30 cellular contexts compared by ENCODE assay signal in genomic region chr21:31693222-31693621, GRCh38. TPM values are rescaled to one million over a fixed set of nuclear protein-coding genes. Genes with fewer than 3 reads are reported as not detected.
DNase-seq lines count a peak whose midpoint lies in the region; ATAC-seq, FAIRE-seq and TF ChIP-seq lines count a peak whose summit lies in the region.
"Had no signal": no experiment of that assay in that cellular context is flagged by ENCODE, and none has a peak within 500 bp of the region (broad histone marks: within the 10 kb centered on the region; RNA-seq: fewer than 3 reads in every experiment).

No MANE protein-coding gene starts in this region.

- H3K79me2 ChIP-seq in K562 (ENCODE audit: control insufficient read depth, insufficient read depth, low read length): peaks cover 9% of the 10 kb centered on the region; the same call in 2 of the 3 replicates

- H3K9me3 ChIP-seq in HEK293 (ENCODE audit: control insufficient read depth, insufficient read depth, low read depth, low read length): no peaks in the 10 kb centered on the region
- no peaks in the 10 kb centered on the region for H3K9me3 ChIP-seq in K562 (replicated peaks; ENCODE audit: control insufficient read depth, insufficient read depth, low read depth, low read length)
- H3K9me3 ChIP-seq: A549; BE2C; BLaER1; BLaER1 treated with 17β-estradiol and CSF1 and Interleukin-3, amounts not matched to agents 10 nM and 100 nM; Caco-2 had no signal

- no peaks in the 10 kb centered on the region for H3K27me3 ChIP-seq in K562 (ENCODE audit: control insufficient read depth in 2 of 2, insufficient read depth in 2 of 2, low read length in 2 of 2)
- H3K27me3 ChIP-seq: BE2C; BLaER1; BLaER1 treated with 17β-estradiol and CSF1 and Interleukin-3, amounts not matched to agents 10 nM and 100 nM had no signal

- no peak for FAIRE-seq in K562 (lab: Jason Lieb, UNC)
- FAIRE-seq: A204.1, A549, D721Med had no signal

- POLR2A ChIA-PET in HEK293 (lab: Yijun Ruan, JAX): no interaction called here
- POLR2A ChIA-PET in K562 (lab: Yijun Ruan, JAX): no interaction called here

- H2AFZ ChIP-seq in K562 (ENCODE audit: low read depth, low read length): no peak overlapping the region

- WGBS in K562 (ENCODE audit: insufficient coverage, low coverage, missing lambda C conversion rate): 95% methylated on average over 16 of the region's 16 CpGs

- intact Hi-C loops in K562 (cut with micrococcal nuclease): no loop called here

- no peak overlapping the region for H3K9ac ChIP-seq in K562 (ENCODE audit: insufficient read depth in 1 of 2, low read depth in 2 of 2, low read length in 2 of 2)
- H3K9ac ChIP-seq: BLaER1; BLaER1 treated with 17β-estradiol and CSF1 and Interleukin-3, amounts not matched to agents 10 nM and 100 nM had no signal

- no peak for TF ChIP-seq EP300 in K562 (IDR thresholded peaks at IDR 0.05; ENCODE audit: low read length)

- CTCF ChIA-PET in HEK293 (lab: Yijun Ruan, JAX): interaction anchor here (0.6 kb wide), 3 partner anchors 8 to 1977 kb away, joined by 3 to 6 read pairs (median 3); no protein-coding TSS in a partner anchor
- CTCF ChIA-PET in K562 (lab: Yijun Ruan, JAX; ENCODE audit: low intra/inter-chr PET ratio): no interaction called here

- no peaks in the 10 kb centered on the region for H3K4me1 ChIP-seq in HEK293 (ENCODE audit: control insufficient read depth, insufficient read depth, low read length)
- H3K4me1 ChIP-seq in K562 (replicated peaks in 1 of 2; ENCODE audit: control insufficient read depth in 2 of 2, insufficient read depth in 2 of 2, low read length in 2 of 2): 0 out of 5 replicates have a peak, but pooled peaks cover 0 to 2% of the 10 kb centered on the region in 2 experiments
- H3K4me1 ChIP-seq: A549, BE2C, BLaER1, Caco-2 had no signal

- in situ Hi-C loops in K562 (cut with MboI): no loop called here

- H3K9me1 ChIP-seq in K562 (ENCODE audit: control insufficient read depth, insufficient read depth, low read length): no peaks in the 10 kb centered on the region

- H3K36me3 ChIP-seq in HEK293 (ENCODE audit: control insufficient read depth in 2 of 2, insufficient read depth in 1 of 2, low read length in 2 of 2) (peaks cover 74 to 92% of the 10 kb centered on the region in 2 experiments), K562 (ENCODE audit: control insufficient read depth, insufficient read depth, low read length) (peaks cover 97% of the 10 kb centered on the region)

- H4K20me1 ChIP-seq in K562 (replicated peaks; ENCODE audit: control insufficient read depth, insufficient read depth, low read length): no peaks in the 10 kb centered on the region

- H3K27ac ChIP-seq in HEK293 (ENCODE audit: extremely low read depth, low read depth, low read length): no peak overlapping the region
- no peak overlapping the region for H3K27ac ChIP-seq in K562 (ENCODE audit: extremely low read depth, low read depth, low read length)
- H3K27ac ChIP-seq: 22Rv1; A549; BLaER1; BLaER1 treated with 17β-estradiol and CSF1 and Interleukin-3, amounts not matched to agents 10 nM and 100 nM; C4-2B had no signal

- TF ChIP-seq RAD21 in K562 (CRISPR knock-in tag; conservative IDR thresholded peaks at IDR 0.05 in 1 of 2, IDR thresholded peaks at IDR 0.05 in 1 of 2): no peak

- no peak for ATAC-seq in K562
- ATAC-seq in omental fat pad (ENCODE audit: low FRiP score): no peak
- ATAC-seq: A549; CD8-positive, alpha-beta T cell had no signal

- DNase-seq in K562 (ENCODE audit: extremely low read depth in 1 of 4, low spot score in 3 of 4): no peak
- no peak for DNase-seq in DMS53 (lab: John Stamatoyannopoulos, UW)
- no peak for DNase-seq in omental fat pad (ENCODE audit: low spot score)
- DNase-seq: 8988T; ACHN; AML-193; BE2C; C1 segment of cervical spinal cord; Caco-2; Calu3; CD4-positive, alpha-beta memory T cell; CD4-positive, alpha-beta T cell; CD4-positive, CD25-positive, alpha-beta regulatory T cell; CD8-positive, alpha-beta memory T cell; CD8-positive, alpha-beta T cell; COR-L47; DMS 273 treated with DMSO at 0.1 percent for 48 hours; DMS153; DMS79; DMS79 treated with DMSO at 0.1 percent for 48 hours; DND-41; EL had no signal

- TF ChIP-seq CTCF in HEK293 (tag by site-specific recombination; IDR thresholded peaks at IDR 0.05): no peak
- TF ChIP-seq CTCF in K562 (IDR thresholded peaks at IDR 0.05 in 2 of 3, conservative IDR thresholded peaks at IDR 0.05 in 1 of 3; ENCODE audit: insufficient read depth in 2 of 3, low read depth in 1 of 3, low read length in 3 of 3): no peak
- no peak for TF ChIP-seq CTCF in omental fat pad (IDR thresholded peaks at IDR 0.05)

- H3K4me3 ChIP-seq in HEK293 (ENCODE audit: low read depth, low read length) (no peak overlapping the region), K562 (no peak overlapping the region)
- H3K4me3 ChIP-seq: A549; BLaER1; BLaER1 treated with 17β-estradiol and CSF1 and Interleukin-3, amounts not matched to agents 10 nM and 100 nM had no signal

- no TSS peak for BruUV-seq in K562 (replicated peaks; lab: Mats Ljungman, UMichigan)

- no peak for TF ChIP-seq POLR2A in K562 (conservative IDR thresholded peaks at IDR 0.05)

- no peak overlapping the region for H3K4me2 ChIP-seq in K562 (ENCODE audit: insufficient read depth, low read length)
- H3K4me2 ChIP-seq: A549; BLaER1; BLaER1 treated with 17β-estradiol and CSF1 and Interleukin-3, amounts not matched to agents 10 nM and 100 nM had no signal

TF ChIP-seq in K562, 482 proteins besides CTCF, POLR2A, EP300 and RAD21 (continues in another document):
- TF ChIP-seq SNIP1 (IDR thresholded peaks at IDR 0.05; ENCODE audit: low read depth): no peak
- TF ChIP-seq, protein P1, sequence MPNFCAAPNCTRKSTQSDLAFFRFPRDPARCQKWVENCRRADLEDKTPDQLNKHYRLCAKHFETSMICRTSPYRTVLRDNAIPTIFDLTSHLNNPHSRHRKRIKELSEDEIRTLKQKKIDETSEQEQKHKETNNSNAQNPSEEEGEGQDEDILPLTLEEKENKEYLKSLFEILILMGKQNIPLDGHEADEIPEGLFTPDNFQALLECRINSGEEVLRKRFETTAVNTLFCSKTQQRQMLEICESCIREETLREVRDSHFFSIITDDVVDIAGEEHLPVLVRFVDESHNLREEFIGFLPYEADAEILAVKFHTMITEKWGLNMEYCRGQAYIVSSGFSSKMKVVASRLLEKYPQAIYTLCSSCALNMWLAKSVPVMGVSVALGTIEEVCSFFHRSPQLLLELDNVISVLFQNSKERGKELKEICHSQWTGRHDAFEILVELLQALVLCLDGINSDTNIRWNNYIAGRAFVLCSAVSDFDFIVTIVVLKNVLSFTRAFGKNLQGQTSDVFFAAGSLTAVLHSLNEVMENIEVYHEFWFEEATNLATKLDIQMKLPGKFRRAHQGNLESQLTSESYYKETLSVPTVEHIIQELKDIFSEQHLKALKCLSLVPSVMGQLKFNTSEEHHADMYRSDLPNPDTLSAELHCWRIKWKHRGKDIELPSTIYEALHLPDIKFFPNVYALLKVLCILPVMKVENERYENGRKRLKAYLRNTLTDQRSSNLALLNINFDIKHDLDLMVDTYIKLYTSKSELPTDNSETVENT (CRISPR knock-in tag; IDR thresholded peaks at IDR 0.05): no peak

RNA-seq across cellular contexts. Expression of gene SOD1, which starts 33.7 kb away (rescaled TPM):
- 34.1 and 47.2 TPM in 2 replicates for total RNA-seq in K562 (2011; cell fraction: chromatin; rRNA removed; ENCODE audit: low replicate concordance)
- 65.2 and 66.5 TPM in 2 replicates for total RNA-seq in K562 (2011; cell fraction: nucleolus; rRNA removed)
- total RNA-seq in K562 (2011; cell fraction: nucleoplasm; rRNA removed): 81.2 and 82.4 TPM in 2 replicates
- total RNA-seq in K562 (2014; rRNA removed) (419 and 452 TPM in 2 replicates), K562 (2014; rRNA removed; fragmentation: Illumina TruSeq; extraction: Trizol) (633 and 657 TPM in 2 replicates), K562 (2015; rRNA removed; fragmentation: Illumina TruSeq; extraction: Trizol) (603 and 618 TPM in 2 replicates), K562 (2021) (502 and 508 TPM in 2 replicates), omental fat pad (100 to 1,000 TPM; 160 to 389 (median 286) TPM)
- polyA plus RNA-seq in K562 (2011; rRNA removed) (514 and 783 TPM in 2 replicates), K562 (2014; fragmentation: Illumina TruSeq; extraction: Trizol) (577 and 611 TPM in 2 replicates), K562 (2014; fragmentation: Nextera tagmentation; extraction: Ambion mirVana) (1,000 to 10,000 TPM; 1,386 to 1,409 TPM), K562 (2014; rRNA removed) (613 and 642 TPM in 2 replicates)
- 344 and 485 TPM in 2 replicates for polyA plus RNA-seq in K562 (2011; cell fraction: cytosol; rRNA removed)
- 104 and 172 TPM in 2 replicates for polyA plus RNA-seq in K562 (2011; cell fraction: nucleus; rRNA removed)
- polyA plus RNA-seq in K562 (2012): 288 and 652 TPM in 2 replicates
- 483 and 698 TPM in 2 replicates for polyA minus RNA-seq in K562 (2011; rRNA and poly(A)+ RNA removed)
- polyA minus RNA-seq in K562 (2011; cell fraction: cytosol; rRNA and poly(A)+ RNA removed): 436 and 452 TPM in 2 replicates
- 37.4 and 67.0 TPM in 2 replicates for polyA minus RNA-seq in K562 (2011; cell fraction: nucleus; rRNA and poly(A)+ RNA removed)

RNA-seq across cellular contexts. Expression of gene SCAF4, which starts 38.7 kb away (rescaled TPM):
- 94.8 and 259 TPM in 2 replicates for total RNA-seq in K562 (2011; cell fraction: chromatin; rRNA removed; ENCODE audit: low replicate concordance)
- 49.9 and 60.1 TPM in 2 replicates for total RNA-seq in K562 (2011; cell fraction: nucleolus; rRNA removed)
- total RNA-seq in K562 (2011; cell fraction: nucleoplasm; rRNA removed): 124 and 178 TPM in 2 replicates
- total RNA-seq in K562 (2014; rRNA removed) (11.6 and 14.9 TPM in 2 replicates), K562 (2014; rRNA removed; fragmentation: Illumina TruSeq; extraction: Trizol) (17.2 and 18.8 TPM in 2 replicates), K562 (2015; rRNA removed; fragmentation: Illumina TruSeq; extraction: Trizol) (14.4 and 16.0 TPM in 2 replicates), K562 (2021) (52.2 and 55.7 TPM in 2 replicates), omental fat pad (10 to 100 TPM; 15.8 to 32.8 (median 16.8) TPM)
- polyA plus RNA-seq in K562 (2011; rRNA removed) (27.3 and 33.9 TPM in 2 replicates), K562 (2014; fragmentation: Illumina TruSeq; extraction: Trizol) (44.2 and 48.2 TPM in 2 replicates), K562 (2014; fragmentation: Nextera tagmentation; extraction: Ambion mirVana) (1 to 10 TPM; 2.3 to 5.1 TPM), K562 (2014; rRNA removed) (28.3 and 30.3 TPM in 2 replicates)
- polyA plus RNA-seq in K562 (2011; cell fraction: cytosol; rRNA removed): 13.0 and 21.8 TPM in 2 replicates
- 85.0 and 99.6 TPM in 2 replicates for polyA plus RNA-seq in K562 (2011; cell fraction: nucleus; rRNA removed)
- 28.1 and 29.3 TPM in 2 replicates for polyA plus RNA-seq in K562 (2012)
- polyA minus RNA-seq in K562 (2011; rRNA and poly(A)+ RNA removed): 34.5 and 35.1 TPM in 2 replicates
- polyA minus RNA-seq in K562 (2011; cell fraction: cytosol; rRNA and poly(A)+ RNA removed): 24.8 and 25.2 TPM in 2 replicates
- 71.0 and 80.2 TPM in 2 replicates for polyA minus RNA-seq in K562 (2011; cell fraction: nucleus; rRNA and poly(A)+ RNA removed)
